In the genomic region with DNA sequence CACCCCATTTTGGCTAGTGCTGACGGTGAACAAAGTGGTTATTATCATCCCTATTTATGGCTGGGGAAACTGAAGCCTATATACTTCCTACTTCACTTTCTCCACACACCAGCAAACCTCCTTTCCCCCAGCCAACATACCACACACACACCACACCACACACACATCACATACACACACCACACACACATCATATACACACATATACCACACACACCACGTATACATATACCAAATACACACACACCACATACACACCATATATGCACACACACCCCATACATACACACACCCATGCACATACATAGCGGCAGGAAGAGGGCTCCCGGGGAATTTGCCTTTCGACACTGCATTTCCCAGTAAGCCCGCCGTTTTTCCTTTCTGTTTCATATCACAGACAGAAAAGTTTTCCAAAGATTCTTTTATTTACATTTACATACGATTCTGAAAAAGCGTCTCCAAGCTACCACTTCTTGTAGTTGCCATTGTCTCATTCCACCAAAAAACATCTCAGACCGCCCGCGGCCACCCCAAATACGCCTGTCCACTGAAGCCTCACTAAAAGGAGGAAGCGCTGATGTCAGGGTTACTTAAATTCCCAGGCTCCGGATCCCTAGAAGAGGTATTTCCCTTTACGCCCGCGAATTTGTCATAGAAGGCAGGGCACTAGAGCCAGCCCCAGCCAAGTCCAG, we compare ENCODE assay signal across 8 cellular contexts. TPM values are rescaled to one million over a fixed set of nuclear protein-coding genes. Genes with fewer than 3 reads are reported as not detected.
A peak's percentile ranks its signal among the peaks of the same experiment; 100 is the strongest.
DNase-seq lines count a peak whose midpoint lies in the region; ATAC-seq and TF ChIP-seq lines count a peak whose summit lies in the region.

No MANE protein-coding gene starts in this region.

- no peak for ATAC-seq in CD4-positive, CD25-positive, alpha-beta regulatory T cell (ENCODE audit: low read depth in 2 of 2)

- DNase-seq in CD4-positive, CD25-positive, alpha-beta regulatory T cell = no peak
- DNase-seq in Karpas-422 = peak; percentile 52
- peak; percentile 24 for DNase-seq in chondrocyte (ENCODE audit: low spot score)
- no peak for DNase-seq in NAMALWA (ENCODE audit: low spot score)
- DNase-seq in mucosa of gallbladder (ENCODE audit: low spot score) = no peak
- DNase-seq in DMS79 treated with DMSO at 0.1 percent for 48 hours (lab: John Stamatoyannopoulos, UW) = no peak
- DNase-seq in foreskin melanocyte = no peak

- H3K27me3 ChIP-seq in CD4-positive, CD25-positive, alpha-beta regulatory T cell (ENCODE audit: control insufficient read depth, insufficient read depth, low read length) = no peaks in the 10 kb centered on the region
- H3K27me3 ChIP-seq in Karpas-422 (ENCODE audit: low read length) = no peaks in the 10 kb centered on the region
- H3K27me3 ChIP-seq in mucosa of stomach (ENCODE audit: control insufficient read depth, insufficient read depth, low read length) = no peaks in the 10 kb centered on the region

- H3K36me3 Mint-ChIP-seq in CD4-positive, CD25-positive, alpha-beta regulatory T cell = peaks cover 7% of the 10 kb centered on the region
- H3K36me3 Mint-ChIP-seq in chondrocyte (ENCODE audit: low read depth) = peaks cover 1% of the 10 kb centered on the region

- no peak for TF ChIP-seq CTCF in chondrocyte (IDR thresholded peaks at IDR 0.05)

- H3K4me3 ChIP-seq in CD4-positive, CD25-positive, alpha-beta regulatory T cell (ENCODE audit: low read depth, low read length) = peak overlapping the region; percentile 87
- H3K4me3 ChIP-seq in Karpas-422 (ENCODE audit: low read length) = peak overlapping the region; percentile 81
- peak overlapping the region; percentile 71 for H3K4me3 ChIP-seq in mucosa of stomach (ENCODE audit: low read length)

- H3K27ac ChIP-seq in CD4-positive, CD25-positive, alpha-beta regulatory T cell (ENCODE audit: insufficient read depth, low read length, poor library complexity, severe bottlenecking) = peak overlapping the region; percentile 90
- H3K27ac ChIP-seq in Karpas-422 (ENCODE audit: low read length) = peak overlapping the region; percentile 73

- no peaks in the 10 kb centered on the region for H3K9me3 Mint-ChIP-seq in CD4-positive, CD25-positive, alpha-beta regulatory T cell
- no peaks in the 10 kb centered on the region for H3K9me3 Mint-ChIP-seq in chondrocyte (ENCODE audit: low read depth)

- peaks cover 11 to 27% (median 25%) of the 10 kb centered on the region in 4 donors for H3K4me1 Mint-ChIP-seq in CD4-positive, CD25-positive, alpha-beta regulatory T cell
- peaks cover 15% of the 10 kb centered on the region for H3K4me1 Mint-ChIP-seq in chondrocyte (ENCODE audit: low read depth)

- H3K9ac ChIP-seq in Karpas-422 (ENCODE audit: low read length) (peak overlapping the region; percentile 72), mucosa of stomach (ENCODE audit: low read length) (peak overlapping the region; percentile 87)

- H3K4me1 ChIP-seq in CD4-positive, CD25-positive, alpha-beta regulatory T cell (ENCODE audit: control insufficient read depth, insufficient read depth, low read length, poor library complexity, severe bottlenecking) = peaks cover 31% of the 10 kb centered on the region
- peaks cover 56% of the 10 kb centered on the region for H3K4me1 ChIP-seq in Karpas-422 (ENCODE audit: low read length)
- peaks cover 13% of the 10 kb centered on the region for H3K4me1 ChIP-seq in mucosa of stomach (ENCODE audit: control insufficient read depth, insufficient read depth, low read length)

- H3K4me2 ChIP-seq in Karpas-422 (ENCODE audit: low read depth, low read length, poor library complexity, severe bottlenecking) = peak overlapping the region; percentile 95

- peaks cover 5% of the 10 kb centered on the region for H3K36me3 ChIP-seq in CD4-positive, CD25-positive, alpha-beta regulatory T cell (ENCODE audit: control insufficient read depth, insufficient read depth, low read length)
- H3K36me3 ChIP-seq in Karpas-422 (ENCODE audit: insufficient read depth, low read length) (peaks cover 6% of the 10 kb centered on the region; the same call in 1 of the 2 replicates), mucosa of stomach (ENCODE audit: control insufficient read depth, insufficient read depth, low read length) (no peaks in the 10 kb centered on the region)

- no peak overlapping the region for H3K4me3 Mint-ChIP-seq in CD4-positive, CD25-positive, alpha-beta regulatory T cell
- H3K4me3 Mint-ChIP-seq in chondrocyte (ENCODE audit: unreplicated experiment) = no peak overlapping the region

- peak overlapping the region; percentile 40; the same call in 1 of the 2 replicates for H2AFZ ChIP-seq in Karpas-422 (ENCODE audit: low read length)

- H3K9me2 ChIP-seq in Karpas-422 (replicated peaks; ENCODE audit: insufficient read depth, low read length) = no peaks in the 10 kb centered on the region

- no peaks in the 10 kb centered on the region for H3K9me3 ChIP-seq in CD4-positive, CD25-positive, alpha-beta regulatory T cell (ENCODE audit: control insufficient read depth in 2 of 2, low read length in 2 of 2)
- H3K9me3 ChIP-seq in Karpas-422 (ENCODE audit: low read length) = no peaks in the 10 kb centered on the region
- no peaks in the 10 kb centered on the region for H3K9me3 ChIP-seq in mucosa of stomach (ENCODE audit: control insufficient read depth, low read length)

- H4K20me1 ChIP-seq in Karpas-422 (ENCODE audit: insufficient read depth, low read depth, low read length) = no peaks in the 10 kb centered on the region

- H3K79me2 ChIP-seq in Karpas-422 (ENCODE audit: low read length) = peaks cover 40% of the 10 kb centered on the region

- no peaks in the 10 kb centered on the region for H3K27me3 Mint-ChIP-seq in CD4-positive, CD25-positive, alpha-beta regulatory T cell
- no peaks in the 10 kb centered on the region for H3K27me3 Mint-ChIP-seq in chondrocyte (ENCODE audit: low read depth)

- H3K27ac Mint-ChIP-seq in CD4-positive, CD25-positive, alpha-beta regulatory T cell = no peak overlapping the region
- no peak overlapping the region for H3K27ac Mint-ChIP-seq in chondrocyte (ENCODE audit: unreplicated experiment)

RNA-seq across cellular contexts. Expression of gene RAB5B, which starts 0.8 kb away (rescaled TPM):
- 60.8 TPM for total RNA-seq in CD4-positive, CD25-positive, alpha-beta regulatory T cell
- 10 to 100 TPM; 66.8 to 73.4 (median 68.3) TPM for polyA plus RNA-seq in CD4-positive, CD25-positive, alpha-beta regulatory T cell
- total RNA-seq in Karpas-422 (2014; rRNA removed; shearing (Covaris generic); ENCODE audit: low replicate concordance) = 43.8 and 62.4 TPM in 2 replicates
- total RNA-seq in chondrocyte (105 TPM in 3 replicates), mucosa of gallbladder (182 TPM)

RNA-seq across cellular contexts. Expression of gene CDK2, which starts 6.4 kb away (rescaled TPM):
- 28.0 TPM for total RNA-seq in CD4-positive, CD25-positive, alpha-beta regulatory T cell
- polyA plus RNA-seq in CD4-positive, CD25-positive, alpha-beta regulatory T cell = 10 to 100 TPM in 2 of 4 donors, 1 to 10 TPM in 2; 8.4 to 12.6 (median 10.0) TPM
- 35.3 and 49.9 TPM in 2 replicates for total RNA-seq in Karpas-422 (2014; rRNA removed; shearing (Covaris generic); ENCODE audit: low replicate concordance)
- total RNA-seq in chondrocyte (25.5 to 41.4 TPM (median 26.1 TPM) in 3 replicates), mucosa of gallbladder (28.0 TPM)

RNA-seq across cellular contexts. Expression of gene PMEL, which starts 7.2 kb away (rescaled TPM):
- total RNA-seq in CD4-positive, CD25-positive, alpha-beta regulatory T cell = 0.69 TPM
- polyA plus RNA-seq in CD4-positive, CD25-positive, alpha-beta regulatory T cell = under 1 TPM in 3 of 4 donors, not detected in 1; 0.52 to 0.86 (median 0.57) TPM
- total RNA-seq in Karpas-422 (2014; rRNA removed; shearing (Covaris generic); ENCODE audit: low replicate concordance) = 8.8 and 9.7 TPM in 2 replicates
- total RNA-seq in chondrocyte (0.45 to 1.1 TPM (median 0.82 TPM) in 3 replicates), mucosa of gallbladder (2.9 TPM)

RNA-seq across cellular contexts. Expression of gene SUOX, which starts 24.0 kb away (rescaled TPM):
- 6.9 TPM for total RNA-seq in CD4-positive, CD25-positive, alpha-beta regulatory T cell
- 10 to 100 TPM in 1 of 4 donors, 1 to 10 TPM in 3; 2.2 to 10.3 (median 5.9) TPM for polyA plus RNA-seq in CD4-positive, CD25-positive, alpha-beta regulatory T cell
- 3.1 and 11.0 TPM in 2 replicates for total RNA-seq in Karpas-422 (2014; rRNA removed; shearing (Covaris generic); ENCODE audit: low replicate concordance)
- total RNA-seq in chondrocyte = 11.4 to 18.2 TPM (median 13.9 TPM) in 3 replicates
- total RNA-seq in mucosa of gallbladder = 49.0 TPM

RNA-seq across cellular contexts. Expression of gene DGKA, which starts 42.1 kb away (rescaled TPM):
- total RNA-seq in CD4-positive, CD25-positive, alpha-beta regulatory T cell = 1,086 TPM
- polyA plus RNA-seq in CD4-positive, CD25-positive, alpha-beta regulatory T cell = 100 to 1,000 TPM; 225 to 284 (median 253) TPM
- 70.4 and 88.5 TPM in 2 replicates for total RNA-seq in Karpas-422 (2014; rRNA removed; shearing (Covaris generic); ENCODE audit: low replicate concordance)
- total RNA-seq in chondrocyte = 65.8 to 118 TPM (median 66.4 TPM) in 3 replicates
- 50.5 TPM for total RNA-seq in mucosa of gallbladder

Comparison
In these comparisons a context has a peak if more than half of its experiments do, and no peak if none do; other contexts are left out.
1. DNase-seq: peak in Karpas-422 (single experiment) and chondrocyte (single experiment); none in CD4-positive, CD25-positive, alpha-beta regulatory T cell (0 of 3), NAMALWA (single experiment), mucosa of gallbladder (single experiment), DMS79 treated with DMSO at 0.1 percent for 48 hours (single experiment) and foreskin melanocyte (single experiment).
2. Peak in every context shown above with its lines, with median percentiles within 50 percentile points of each other: H3K4me3 ChIP-seq.